ENCODE assay signal across 11 cellular contexts in genomic region chr2:101758001-101758400, GRCh38.
A peak's percentile ranks its signal among the peaks of the same experiment; 100 is the strongest.
DNase-seq lines count a peak whose midpoint lies in the region; ATAC-seq and TF ChIP-seq lines count a peak whose summit lies in the region.
"Had no signal": no experiment of that assay in that cellular context is flagged by ENCODE, and none has a peak within 500 bp of the region (broad histone marks: within the 10 kb centered on the region; RNA-seq: fewer than 3 reads in every experiment).

No MANE protein-coding gene starts in this region.

- intact Hi-C loops in esophagus squamous epithelium (cut with DNase I): no loop called here

- H3K9me3 ChIP-seq in esophagus squamous epithelium: no peaks in the 10 kb centered on the region

- H3K27ac Mint-ChIP-seq in activated naive CD4-positive, alpha-beta T cell treated with anti-CD3 and anti-CD28 coated beads, Interleukin-2, amount 10 ng/mL, durations not matched to agents 7 days and 5 days: peak overlapping the region; percentile 61
- H3K27ac Mint-ChIP-seq in type B pancreatic cell: peak overlapping the region; percentile 16

- no peaks in the 10 kb centered on the region for H3K36me3 ChIP-seq in brain microvascular endothelial cell (replicated peaks)
- no peaks in the 10 kb centered on the region for H3K36me3 ChIP-seq in esophagus squamous epithelium

- H3K4me1 ChIP-seq in esophagus squamous epithelium: peaks cover 10 to 49% (median 26%) of the 10 kb centered on the region in 3 donors

- CTCF ChIA-PET in activated naive CD4-positive, alpha-beta T cell treated with anti-CD3 and anti-CD28 coated beads, Interleukin-2, amount 10 ng/mL, durations not matched to agents 7 days and 5 days (lab: Charles Lee): interaction anchor here (1.6 kb wide), 1 partner anchor 24 kb away, joined by 3 read pairs; no protein-coding TSS in a partner anchor

- no peaks in the 10 kb centered on the region for H3K9me3 Mint-ChIP-seq in activated naive CD4-positive, alpha-beta T cell treated with anti-CD3 and anti-CD28 coated beads, Interleukin-2, amount 10 ng/mL, durations not matched to agents 7 days and 5 days
- H3K9me3 Mint-ChIP-seq in type B pancreatic cell: peaks cover 5% of the 10 kb centered on the region

- ATAC-seq in HG03457 (IDR thresholded peaks at IDR 0.05; ENCODE audit: unreplicated experiment): peak; percentile 56

- H3K27me3 ChIP-seq in brain microvascular endothelial cell (replicated peaks) (no peaks in the 10 kb centered on the region), esophagus squamous epithelium (no peaks in the 10 kb centered on the region)
- H3K27me3 ChIP-seq: BLaER1 had no signal

- H3K27me3 Mint-ChIP-seq in activated naive CD4-positive, alpha-beta T cell treated with anti-CD3 and anti-CD28 coated beads, Interleukin-2, amount 10 ng/mL, durations not matched to agents 7 days and 5 days: no peaks in the 10 kb centered on the region
- no peaks in the 10 kb centered on the region for H3K27me3 Mint-ChIP-seq in type B pancreatic cell

- 68 to 72% methylated on average over 3 of the region's 3 CpGs for WGBS in esophagus squamous epithelium, 2 donors

- DNase-seq in activated naive CD4-positive, alpha-beta T cell treated with anti-CD3 and anti-CD28 coated beads, Interleukin-2, amount 10 ng/mL, durations not matched to agents 7 days and 5 days: peak; percentile 28
- DNase-seq in activated naive CD4-positive, alpha-beta T cell treated with anti-CD3 and anti-CD28 coated beads, Interleukin-2, amount 50 U/mL, for 16 hours: no peak
- DNase-seq in brain microvascular endothelial cell (no peak), type B pancreatic cell (ENCODE audit: extremely low spot score, unreplicated experiment) (no peak), inferior parietal cortex (ENCODE audit: extremely low spot score) (no peak), esophagus squamous epithelium (lab: John Stamatoyannopoulos, UW) (no peak), RKO (ENCODE audit: low spot score) (no peak)
- DNase-seq: NCI-H1092 had no signal

- peak overlapping the region; percentile 43 for H3K4me3 Mint-ChIP-seq in activated naive CD4-positive, alpha-beta T cell treated with anti-CD3 and anti-CD28 coated beads, Interleukin-2, amount 10 ng/mL, durations not matched to agents 7 days and 5 days
- H3K4me3 Mint-ChIP-seq in type B pancreatic cell: no peak overlapping the region

- H3K4me3 ChIP-seq in brain microvascular endothelial cell (ENCODE audit: low read depth, low read length): no peak overlapping the region
- no peak overlapping the region for H3K4me3 ChIP-seq in esophagus squamous epithelium
- H3K4me3 ChIP-seq: BLaER1 had no signal

- no peak for TF ChIP-seq CTCF in brain microvascular endothelial cell (IDR thresholded peaks at IDR 0.05; ENCODE audit: low read depth, low read length, missing control alignments)
- TF ChIP-seq CTCF in type B pancreatic cell (conservative IDR thresholded peaks at IDR 0.05): no peak
- no peak for TF ChIP-seq CTCF in esophagus squamous epithelium (IDR thresholded peaks at IDR 0.05)

- TF ChIP-seq POLR2A in esophagus squamous epithelium (IDR thresholded peaks at IDR 0.05): no peak

- in situ Hi-C loops in brain microvascular endothelial cell (cut with HindIII; ENCODE audit: low pct_ligation_motif_present, low sequenced_read_pairs): no loop called here

- H3K4me1 Mint-ChIP-seq in activated naive CD4-positive, alpha-beta T cell treated with anti-CD3 and anti-CD28 coated beads, Interleukin-2, amount 10 ng/mL, durations not matched to agents 7 days and 5 days: peaks cover 61% of the 10 kb centered on the region
- peaks cover 49% of the 10 kb centered on the region for H3K4me1 Mint-ChIP-seq in type B pancreatic cell (ENCODE audit: unreplicated experiment)

- H3K36me3 Mint-ChIP-seq in activated naive CD4-positive, alpha-beta T cell treated with anti-CD3 and anti-CD28 coated beads, Interleukin-2, amount 10 ng/mL, durations not matched to agents 7 days and 5 days: peaks cover 13% of the 10 kb centered on the region
- H3K36me3 Mint-ChIP-seq in type B pancreatic cell: peaks cover 18% of the 10 kb centered on the region

- H3K27ac ChIP-seq in brain microvascular endothelial cell: peak overlapping the region; percentile 91
- H3K27ac ChIP-seq in esophagus squamous epithelium: no peak overlapping the region
- H3K27ac ChIP-seq: BLaER1, VCaP had no signal
